In genomic region chr9:78543353-78543752, GRCh38 we compare ENCODE assay signal across 23 cellular contexts.
"Had no signal": no experiment of that assay in that cellular context is flagged by ENCODE, and none has a peak within 500 bp of the region (broad histone marks: within the 10 kb centered on the region; RNA-seq: fewer than 3 reads in every experiment).

No MANE protein-coding gene starts in this region.

- H3K9me3 ChIP-seq: gastrocnemius medialis, left lung, lower lobe of right lung, neutrophil, right lobe of liver, uterus had no signal

- H3K36me3 ChIP-seq: gastrocnemius medialis, left lung, lower lobe of right lung, neutrophil, right lobe of liver, uterus had no signal

- H3K4me1 Mint-ChIP-seq: activated CD4-positive, alpha-beta memory T cell treated with anti-CD3 and anti-CD28 coated beads, Interleukin-2, amount 10 ng/mL, durations not matched to agents 7 days and 5 days; activated CD4-positive, alpha-beta T cell treated with anti-CD3 and anti-CD28 coated beads, Interleukin-2, amount 10 ng/mL, durations not matched to agents 7 days and 5 days; activated naive CD4-positive, alpha-beta T cell treated with anti-CD3 and anti-CD28 coated beads, Interleukin-2, amount 50 U/mL, for 24 hours; activated naive CD8-positive, alpha-beta T cell treated with anti-CD3 and anti-CD28 coated beads, Interleukin-2, amount 50 U/mL, for 24 hours; central memory CD8-positive, alpha-beta T cell; naive thymus-derived CD8-positive, alpha-beta T cell had no signal

- H3K27me3 Mint-ChIP-seq: activated CD4-positive, alpha-beta memory T cell treated with anti-CD3 and anti-CD28 coated beads, Interleukin-2, amount 10 ng/mL, durations not matched to agents 7 days and 5 days; activated CD4-positive, alpha-beta T cell treated with anti-CD3 and anti-CD28 coated beads, Interleukin-2, amount 10 ng/mL, durations not matched to agents 7 days and 5 days; activated naive CD4-positive, alpha-beta T cell treated with anti-CD3 and anti-CD28 coated beads, Interleukin-2, amount 50 U/mL, for 24 hours; activated T-cell treated with anti-CD3 and anti-CD28 coated beads, Interleukin-2, amount 50 U/mL, for 24 hours; central memory CD8-positive, alpha-beta T cell had no signal

- H3K27me3 ChIP-seq: gastrocnemius medialis, left lung, neutrophil, right lobe of liver, uterus had no signal

- H3K9me3 Mint-ChIP-seq: activated CD4-positive, alpha-beta memory T cell treated with anti-CD3 and anti-CD28 coated beads, Interleukin-2, amount 10 ng/mL, durations not matched to agents 7 days and 5 days; activated CD4-positive, alpha-beta T cell treated with anti-CD3 and anti-CD28 coated beads, Interleukin-2, amount 10 ng/mL, durations not matched to agents 7 days and 5 days; activated naive CD4-positive, alpha-beta T cell treated with anti-CD3 and anti-CD28 coated beads, Interleukin-2, amount 50 U/mL, for 24 hours; activated naive CD8-positive, alpha-beta T cell treated with anti-CD3 and anti-CD28 coated beads, Interleukin-2, amount 50 U/mL, for 24 hours; activated T-cell treated with anti-CD3 and anti-CD28 coated beads, Interleukin-2, amount 50 U/mL, for 24 hours; stimulated activated naive CD8-positive, alpha-beta T cell treated with anti-CD3 and anti-CD28 coated beads, Interleukin-15, Interleukin-2, amounts not matched to agents 100 ng/mL and 50 ng/mL, for 24 hours; type B pancreatic cell had no signal

- H3K36me3 Mint-ChIP-seq: activated naive CD4-positive, alpha-beta T cell treated with anti-CD3 and anti-CD28 coated beads, Interleukin-2, amount 50 U/mL, for 24 hours; naive thymus-derived CD8-positive, alpha-beta T cell; type B pancreatic cell had no signal

- H3K4me3 ChIP-seq: gastrocnemius medialis, left lung, lower lobe of right lung, right lobe of liver, uterus had no signal

- H3K4me1 ChIP-seq: left lung, lower lobe of right lung, uterus had no signal

- H3K27ac Mint-ChIP-seq: activated CD4-positive, alpha-beta memory T cell treated with anti-CD3 and anti-CD28 coated beads, Interleukin-2, amount 10 ng/mL, durations not matched to agents 7 days and 5 days; activated CD4-positive, alpha-beta T cell treated with anti-CD3 and anti-CD28 coated beads, Interleukin-2, amount 10 ng/mL, durations not matched to agents 7 days and 5 days; activated naive CD4-positive, alpha-beta T cell treated with anti-CD3 and anti-CD28 coated beads, Interleukin-2, amount 50 U/mL, for 24 hours; activated naive CD8-positive, alpha-beta T cell treated with anti-CD3 and anti-CD28 coated beads, Interleukin-2, amount 50 U/mL, for 24 hours; activated T-cell treated with anti-CD3 and anti-CD28 coated beads, Interleukin-2, amount 50 U/mL, for 24 hours; naive thymus-derived CD8-positive, alpha-beta T cell; stimulated activated naive CD8-positive, alpha-beta T cell treated with anti-CD3 and anti-CD28 coated beads, Interleukin-15, Interleukin-2, amounts not matched to agents 100 ng/mL and 50 ng/mL, for 24 hours; type B pancreatic cell had no signal

- ATAC-seq: activated naive CD8-positive, alpha-beta T cell treated with anti-CD3 and anti-CD28 coated beads, Interleukin-2, amount 50 U/mL, for 24 hours; gastrocnemius medialis; left lung; lower lobe of right lung; naive thymus-derived CD8-positive, alpha-beta T cell; right lobe of liver had no signal

- DNase-seq: activated CD4-positive, alpha-beta memory T cell treated with anti-CD3 and anti-CD28 coated beads, Interleukin-2, amount 10 ng/mL, durations not matched to agents 7 days and 5 days; activated CD4-positive, alpha-beta T cell treated with anti-CD3 and anti-CD28 coated beads for 1 hour; activated CD4-positive, alpha-beta T cell treated with anti-CD3 and anti-CD28 coated beads, Interleukin-2, amount 10 ng/mL, durations not matched to agents 7 days and 5 days; activated CD8-positive, alpha-beta memory T cell treated with anti-CD3 and anti-CD28 coated beads, Interleukin-2, amount 50 U/mL, for 48 hours; activated gamma-delta T cell; activated naive CD8-positive, alpha-beta T cell treated with anti-CD3 and anti-CD28 coated beads, Interleukin-2, amount 50 U/mL, for 24 hours; activated T-cell treated with anti-CD3 and anti-CD28 coated beads, Interleukin-2, amount 50 U/mL, for 24 hours; dermis blood vessel endothelial cell; effector CD8-positive, alpha-beta T cell; gastrocnemius medialis; left lung; lower lobe of right lung; mesenchymal stem cell; naive thymus-derived CD8-positive, alpha-beta T cell; right lobe of liver; stimulated activated CD4-positive, alpha-beta T cell treated with anti-CD3 and anti-CD28 coated beads, Interleukin-4, amount 100 ng/mL, for 1 hour; T-helper 1 cell; uterus had no signal

- H3K4me3 Mint-ChIP-seq: activated CD4-positive, alpha-beta memory T cell treated with anti-CD3 and anti-CD28 coated beads, Interleukin-2, amount 10 ng/mL, durations not matched to agents 7 days and 5 days; activated CD4-positive, alpha-beta T cell treated with anti-CD3 and anti-CD28 coated beads, Interleukin-2, amount 10 ng/mL, durations not matched to agents 7 days and 5 days; activated naive CD4-positive, alpha-beta T cell treated with anti-CD3 and anti-CD28 coated beads, Interleukin-2, amount 50 U/mL, for 24 hours; activated naive CD8-positive, alpha-beta T cell treated with anti-CD3 and anti-CD28 coated beads, Interleukin-2, amount 50 U/mL, for 24 hours; activated T-cell treated with anti-CD3 and anti-CD28 coated beads, Interleukin-2, amount 50 U/mL, for 24 hours; central memory CD8-positive, alpha-beta T cell; naive thymus-derived CD8-positive, alpha-beta T cell; stimulated activated naive CD8-positive, alpha-beta T cell treated with anti-CD3 and anti-CD28 coated beads, Interleukin-15, Interleukin-2, amounts not matched to agents 100 ng/mL and 50 ng/mL, for 24 hours; type B pancreatic cell had no signal

- H3K27ac ChIP-seq: gastrocnemius medialis, left lung, lower lobe of right lung, neutrophil, right lobe of liver, uterus had no signal
